Comparison of ENCODE assay signal across 8 cellular contexts in genomic region chr17:28726912-28727726, GRCh38. TPM values are rescaled to one million over a fixed set of nuclear protein-coding genes. Genes with fewer than 3 reads are reported as not detected.
A peak's percentile ranks its signal among the peaks of the same experiment; 100 is the strongest.
DNase-seq lines count a peak whose midpoint lies in the region; ATAC-seq and TF ChIP-seq lines count a peak whose summit lies in the region.

No MANE protein-coding gene starts in this region.

- no peaks in the 10 kb centered on the region for H3K27me3 Mint-ChIP-seq in activated B cell treated with CpG ODN at 0.5 μM for 24 hours

- H3K9me3 Mint-ChIP-seq in activated B cell treated with CpG ODN at 0.5 μM for 24 hours, result no peaks in the 10 kb centered on the region

- H3K4me3 Mint-ChIP-seq in activated B cell treated with CpG ODN at 0.5 μM for 24 hours, result peak overlapping the region; percentile 95

- H3K27ac ChIP-seq in caudate nucleus (ENCODE audit: low read depth, low read length), result peak overlapping the region; percentile 21

- peaks cover 64% of the 10 kb centered on the region for H3K4me1 Mint-ChIP-seq in activated B cell treated with CpG ODN at 0.5 μM for 24 hours

- TF ChIP-seq CTCF in AG04449 (IDR thresholded peaks at IDR 0.05; ENCODE audit: insufficient read depth, low read length, missing control alignments) (peak; percentile 100), activated B cell treated with CpG ODN at 0.5 μM for 24 hours (IDR thresholded peaks at IDR 0.05) (peak; percentile 78)

- CTCF ChIA-PET in AG04449 (lab: Yijun Ruan, JAX), result interaction anchor here (0.5 to 17.0 kb wide), 62 partner anchors 8 to 416 kb away, joined by 3 to 603 read pairs (median 4); partner anchors contain the start of genes BLTP2, DHRS13, PHF12 and PROCA1
- CTCF ChIA-PET in activated B cell treated with CpG ODN at 0.5 μM for 24 hours (lab: Charles Lee), result interaction anchor here (0.7 to 6.1 kb wide), 32 partner anchors 8 to 422 kb away, joined by 3 to 545 read pairs (median 8); partner anchors contain the start of genes DHRS13, ERAL1, FAM222B and FLOT2

- H3K36me3 Mint-ChIP-seq in activated B cell treated with CpG ODN at 0.5 μM for 24 hours (ENCODE audit: low read depth), result peaks cover 37% of the 10 kb centered on the region

- peak; percentile 49 for ATAC-seq in GM18867 (IDR thresholded peaks at IDR 0.05; ENCODE audit: unreplicated experiment)
- ATAC-seq in HG03108 (IDR thresholded peaks at IDR 0.05; ENCODE audit: unreplicated experiment), result peak; percentile 33
- ATAC-seq in activated B cell treated with CpG ODN at 0.5 μM for 24 hours (ENCODE audit: low read depth), result peak; percentile 40

- intact Hi-C loops in activated B cell treated with CpG ODN at 0.5 μM for 24 hours (cut with micrococcal nuclease), result loop anchor here (1.0 to 5.0 kb wide), 8 partner anchors 8 to 840 kb away; partner anchors contain the start of genes ABHD15, DHRS13, PROCA1 and RPL23A

- POLR2A ChIA-PET in AG04449 (lab: Yijun Ruan, JAX), result interaction anchor here (0.7 to 5.4 kb wide), 18 partner anchors 7 to 390 kb away, joined by 3 to 174 read pairs (median 4); partner anchors contain the start of genes DHRS13, PHF12, PROCA1 and RPL23A
- POLR2A ChIA-PET in activated B cell treated with CpG ODN at 0.5 μM for 24 hours (lab: Charles Lee), result interaction anchor here (0.5 to 18.0 kb wide), 42 partner anchors 7 to 657 kb away, joined by 3 to 2384 read pairs (median 6); partner anchors contain the start of genes BLTP2, DHRS13, FAM222B and FLOT2

- H3K27ac Mint-ChIP-seq in activated B cell treated with CpG ODN at 0.5 μM for 24 hours, result peak overlapping the region; percentile 99

- DNase-seq in AG04449 (ENCODE audit: low read depth, low spot score) (no peak), NCI-H2227 treated with DMSO at 0.1 percent for 48 hours (lab: John Stamatoyannopoulos, UW) (peak; percentile 91), activated B cell treated with CpG ODN at 0.5 μM for 24 hours (peak; percentile 87), caudate nucleus (lab: John Stamatoyannopoulos, UW) (peak in 58 of 61 donors; percentile 56 to 93 (median 84)), iris pigment epithelial cell (ENCODE audit: low read depth) (peak; percentile 93)
- DNase-seq in stimulated activated CD4-positive, alpha-beta T cell treated with anti-CD3 and anti-CD28 coated beads, Interleukin-12 subunit alpha, Interleukin-12 subunit beta, amount 100 ng/mL, for 24 hours (ENCODE audit: low read depth in 2 of 2), result peak; percentile 88 to 92

- peak overlapping the region; percentile 72 for H3K4me3 ChIP-seq in AG04449 (ENCODE audit: low read depth, low read length)

RNA-seq across cellular contexts. Expression of gene TLCD1, which starts 1.1 kb away (rescaled TPM):
- 40.7 and 41.0 TPM in 2 replicates for total RNA-seq in activated B cell treated with CpG ODN at 0.5 μM for 24 hours

RNA-seq across cellular contexts. Expression of gene NEK8, which starts 1.5 kb away (rescaled TPM):
- 24.8 and 29.7 TPM in 2 replicates for total RNA-seq in activated B cell treated with CpG ODN at 0.5 μM for 24 hours

RNA-seq across cellular contexts. Expression of gene RPL23A, which starts 7.3 kb away (rescaled TPM):
- total RNA-seq in activated B cell treated with CpG ODN at 0.5 μM for 24 hours, result 3,189 and 3,657 TPM in 2 replicates

RNA-seq across cellular contexts. Expression of gene RAB34, which starts 9.5 kb away (rescaled TPM):
- total RNA-seq in activated B cell treated with CpG ODN at 0.5 μM for 24 hours, result 21.3 and 23.9 TPM in 2 replicates

RNA-seq across cellular contexts. Expression of gene PROCA1, which starts 15.4 kb away (rescaled TPM):
- 9.1 and 11.0 TPM in 2 replicates for total RNA-seq in activated B cell treated with CpG ODN at 0.5 μM for 24 hours
